ENCODE assay signal across 20 cellular contexts in the genomic region with DNA sequence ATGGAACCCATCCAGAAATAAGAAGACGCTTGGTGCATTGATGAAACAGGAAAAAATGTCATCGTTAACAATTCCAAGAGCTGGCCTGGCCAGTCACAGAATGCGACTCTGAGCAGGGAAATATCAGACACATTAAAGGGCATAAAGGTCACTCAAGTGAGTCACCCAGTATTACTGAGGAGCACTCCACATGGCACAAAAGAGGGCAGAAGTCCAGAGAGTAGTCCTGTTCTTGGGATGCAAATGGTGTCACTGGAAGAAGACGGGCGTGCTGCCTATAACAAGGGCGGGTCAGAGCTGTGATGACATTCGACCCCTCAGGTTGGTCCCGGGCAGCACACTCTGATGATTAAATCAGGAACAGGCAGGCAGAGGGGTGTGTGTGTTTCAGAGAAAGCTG.
"Had no signal": no experiment of that assay in that cellular context is flagged by ENCODE, and none has a peak within 500 bp of the region (broad histone marks: within the 10 kb centered on the region; RNA-seq: fewer than 3 reads in every experiment).

No MANE protein-coding gene starts in this region.

- H3K4me1 ChIP-seq: foreskin keratinocyte had no signal

- H3K4me3 Mint-ChIP-seq: endodermal cell; naive thymus-derived CD4-positive, alpha-beta T cell; nephron progenitor cell; stimulated activated naive B cell treated with anti-CD40 and anti-IgM and Interleukin-4, amounts not matched to agents 10 μg/mL and 1 μg/mL and 100 μg/mL, for 72 hours; stimulated activated naive CD8-positive, alpha-beta T cell treated with anti-CD3 and anti-CD28 coated beads, Interleukin-15, amount 100 ng/mL, for 72 hours had no signal

- H3K79me2 ChIP-seq: hepatocyte had no signal

- H3K27ac Mint-ChIP-seq: endodermal cell; naive thymus-derived CD4-positive, alpha-beta T cell; nephron progenitor cell; stimulated activated naive B cell treated with anti-CD40 and anti-IgM and Interleukin-4, amounts not matched to agents 10 μg/mL and 1 μg/mL and 100 μg/mL, for 72 hours; stimulated activated naive CD8-positive, alpha-beta T cell treated with anti-CD3 and anti-CD28 coated beads, Interleukin-15, amount 100 ng/mL, for 72 hours had no signal

- DNase-seq: effector CD4-positive, alpha-beta T cell; endodermal cell; erythroblast; foreskin keratinocyte; head of caudate nucleus; kidney; left cardiac atrium; mesendoderm; naive thymus-derived CD4-positive, alpha-beta T cell; nephron progenitor cell; right cardiac atrium; stimulated activated CD4-positive, alpha-beta T cell treated with anti-CD3 and anti-CD28 coated beads, Interleukin-2, amount 100 ng/mL, for 24 hours; stimulated activated CD4-positive, alpha-beta T cell treated with anti-CD3 and anti-CD28 coated beads, Interleukin-4, amount 100 ng/mL, for 4 hours; stimulated activated naive B cell treated with anti-CD40 and anti-IgM and Interleukin-4, amounts not matched to agents 10 μg/mL and 1 μg/mL and 100 μg/mL, for 72 hours; stimulated activated naive CD8-positive, alpha-beta T cell treated with anti-CD3 and anti-CD28 coated beads, Interleukin-15, amount 100 ng/mL, for 72 hours; transverse colon had no signal

- H3K9me3 Mint-ChIP-seq: endodermal cell; nephron progenitor cell; stimulated activated naive B cell treated with anti-CD40 and anti-IgM and Interleukin-4, amounts not matched to agents 10 μg/mL and 1 μg/mL and 100 μg/mL, for 72 hours; stimulated activated naive CD8-positive, alpha-beta T cell treated with anti-CD3 and anti-CD28 coated beads, Interleukin-15, amount 100 ng/mL, for 72 hours had no signal

- H3K36me3 ChIP-seq: thoracic aorta, transverse colon had no signal

- FAIRE-seq: endothelial cell of umbilical vein, kidney had no signal

- H3K27ac ChIP-seq: coronary artery, foreskin keratinocyte, hepatocyte, thoracic aorta, transverse colon had no signal

- H3K4me2 ChIP-seq: hepatocyte had no signal

- H3K27me3 ChIP-seq: foreskin keratinocyte, hepatocyte, transverse colon had no signal

- H3K36me3 Mint-ChIP-seq: naive thymus-derived CD4-positive, alpha-beta T cell; stimulated activated naive B cell treated with anti-CD40 and anti-IgM and Interleukin-4, amounts not matched to agents 10 μg/mL and 1 μg/mL and 100 μg/mL, for 72 hours had no signal

- H2AFZ ChIP-seq: hepatocyte had no signal

- H3K27me3 Mint-ChIP-seq: stimulated activated naive B cell treated with anti-CD40 and anti-IgM and Interleukin-4, amounts not matched to agents 10 μg/mL and 1 μg/mL and 100 μg/mL, for 72 hours; stimulated activated naive CD8-positive, alpha-beta T cell treated with anti-CD3 and anti-CD28 coated beads, Interleukin-15, amount 100 ng/mL, for 72 hours had no signal

- ATAC-seq: foreskin keratinocyte; left cardiac atrium; naive thymus-derived CD4-positive, alpha-beta T cell; right cardiac atrium; stimulated activated naive B cell treated with anti-CD40 and anti-IgM and Interleukin-4, amounts not matched to agents 10 μg/mL and 1 μg/mL and 100 μg/mL, for 72 hours; stimulated activated naive CD8-positive, alpha-beta T cell treated with anti-CD3 and anti-CD28 coated beads, Interleukin-15, amount 100 ng/mL, for 72 hours had no signal

- H3K9me3 ChIP-seq: thoracic aorta, transverse colon had no signal

- H3K4me3 ChIP-seq: coronary artery, hepatocyte, thoracic aorta, transverse colon had no signal
